Comparison of ENCODE assay signal across 1 cellular context in genomic region chr6:32086661-32087573, GRCh38.
A peak's percentile ranks its signal among the peaks of the same experiment; 100 is the strongest.
TF ChIP-seq lines count a peak whose summit lies in the region.

No MANE protein-coding gene starts in this region.

TF ChIP-seq in SK-N-SH, 30 proteins besides CTCF, POLR2A, EP300 and RAD21 (continued from another document):
- peak; percentile 38; the same call in 1 of the 2 replicates for TF ChIP-seq MAX (IDR thresholded peaks at IDR 0.05; ENCODE audit: low read depth)
TF ChIP-seq in SK-N-SH: peak in this region for 4.
